In the genomic region with DNA sequence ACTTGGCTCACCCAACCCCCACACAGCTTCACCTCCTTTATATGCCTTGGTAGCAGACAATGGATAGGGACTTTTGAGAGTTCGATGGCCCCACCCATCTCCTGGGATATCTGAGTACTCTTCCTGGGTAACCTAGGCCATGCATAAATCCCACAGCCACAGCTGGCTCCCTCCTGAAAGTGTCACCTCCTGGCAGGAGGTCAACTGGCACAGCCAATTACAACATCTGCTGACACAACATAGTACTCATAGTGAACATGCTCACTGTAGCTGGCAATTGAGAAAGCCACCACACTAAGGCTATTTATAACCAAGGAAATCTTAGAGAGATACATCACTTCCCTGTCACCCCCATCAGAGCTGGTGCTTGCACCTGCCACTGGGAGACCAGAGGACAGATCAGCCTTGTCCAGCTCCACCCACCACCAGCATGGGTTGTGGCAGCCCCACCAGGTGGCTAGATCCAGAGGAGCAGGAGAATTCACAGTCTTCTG, we compare ENCODE assay signal across 16 cellular contexts.
DNase-seq lines count a peak whose midpoint lies in the region; ATAC-seq and TF ChIP-seq lines count a peak whose summit lies in the region.
"Had no signal": no experiment of that assay in that cellular context is flagged by ENCODE, and none has a peak within 500 bp of the region (broad histone marks: within the 10 kb centered on the region; RNA-seq: fewer than 3 reads in every experiment).

No MANE protein-coding gene starts in this region.

- no peaks in the 10 kb centered on the region for H3K36me3 Mint-ChIP-seq in natural killer cell

- no peak for TF ChIP-seq CTCF in natural killer cell (IDR thresholded peaks at IDR 0.05)

- H3K4me1 Mint-ChIP-seq in natural killer cell: no peaks in the 10 kb centered on the region
- H3K4me1 Mint-ChIP-seq: B cell had no signal

- no peaks in the 10 kb centered on the region for H3K27me3 Mint-ChIP-seq in natural killer cell (ENCODE audit: low read depth in 2 of 2)
- H3K27me3 Mint-ChIP-seq: B cell had no signal

- intact Hi-C loops in natural killer cell (cut with micrococcal nuclease): no loop called here
- intact Hi-C loops in head of caudate nucleus (cut with DNase I): no loop called here
- intact Hi-C loops in posterior vena cava (cut with DNase I): no loop called here

- DNase-seq in A172 (ENCODE audit: low spot score) (peak; percentile 5), LHCN-M2 (ENCODE audit: low read depth) (peak; percentile 75), RPMI7951 (ENCODE audit: low read depth) (peak; percentile 37), natural killer cell (no peak), head of caudate nucleus (no peak), posterior vena cava (ENCODE audit: low spot score) (no peak)
- DNase-seq: activated CD8-positive, alpha-beta T cell treated with anti-CD3 and anti-CD28 coated beads, Interleukin-2, amount 10 ng/mL, durations not matched to agents 7 days and 5 days; body of pancreas; islet precursor cell; NCI-H1436; psoas muscle; stimulated activated CD4-positive, alpha-beta T cell treated with anti-CD3 and anti-CD28 coated beads, Interleukin-4, amount 100 ng/mL, for 1 hour; stimulated activated naive CD4-positive, alpha-beta T cell had no signal

- ATAC-seq in GM19452 (IDR thresholded peaks at IDR 0.05; ENCODE audit: unreplicated experiment): peak; percentile 62
- ATAC-seq in natural killer cell: no peak
- no peak for ATAC-seq in HG02588 (IDR thresholded peaks at IDR 0.05; ENCODE audit: unreplicated experiment)
- ATAC-seq: activated CD8-positive, alpha-beta T cell treated with anti-CD3 and anti-CD28 coated beads, Interleukin-2, amount 10 ng/mL, durations not matched to agents 7 days and 5 days; body of pancreas; psoas muscle had no signal

- peaks cover 14 to 26% of the 10 kb centered on the region in 2 donors for H3K9me3 Mint-ChIP-seq in natural killer cell

- no peak overlapping the region for H3K4me3 Mint-ChIP-seq in natural killer cell
- H3K4me3 Mint-ChIP-seq: activated CD8-positive, alpha-beta T cell treated with anti-CD3 and anti-CD28 coated beads, Interleukin-2, amount 10 ng/mL, durations not matched to agents 7 days and 5 days; B cell had no signal

- no peak overlapping the region for H3K27ac Mint-ChIP-seq in natural killer cell
- H3K27ac Mint-ChIP-seq: activated CD8-positive, alpha-beta T cell treated with anti-CD3 and anti-CD28 coated beads, Interleukin-2, amount 10 ng/mL, durations not matched to agents 7 days and 5 days; B cell had no signal

Comparison
In these comparisons a context has a peak if more than half of its experiments do, and no peak if none do; other contexts are left out.
1. DNase-seq: peak in A172 (single experiment), LHCN-M2 (single experiment) and RPMI7951 (single experiment); none in natural killer cell (single experiment), head of caudate nucleus (0 of 42) and posterior vena cava (single experiment).